10 cellular contexts compared by ENCODE assay signal in the genomic region with DNA sequence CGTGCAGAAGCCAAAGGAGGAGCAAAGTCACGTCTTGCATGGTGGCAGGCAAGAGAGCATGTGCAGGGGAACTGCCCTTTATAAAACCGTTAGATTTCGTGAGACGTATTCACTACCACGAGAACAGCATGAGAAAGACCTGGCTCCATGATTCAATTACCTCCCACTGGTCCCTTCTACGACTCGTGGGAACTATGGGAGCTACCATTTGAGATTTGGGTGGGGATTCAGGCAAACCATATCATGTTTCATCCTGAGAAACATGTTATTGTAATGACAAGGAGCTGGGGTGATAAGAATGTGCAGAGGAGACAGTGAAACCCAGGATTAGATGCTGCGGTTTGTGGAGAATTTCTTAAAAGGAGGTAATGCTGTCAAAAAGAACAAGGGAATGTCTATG. TPM values are rescaled to one million over a fixed set of nuclear protein-coding genes. Genes with fewer than 3 reads are reported as not detected.
"Had no signal": no experiment of that assay in that cellular context is flagged by ENCODE, and none has a peak within 500 bp of the region (broad histone marks: within the 10 kb centered on the region; RNA-seq: fewer than 3 reads in every experiment).

No MANE protein-coding gene starts in this region.

- ATAC-seq: HCT116, HepG2 had no signal

- H3K9ac ChIP-seq: GM23248 had no signal

- DNase-seq: GOT3, H7, HFFc6, KG1 had no signal

- H3K27ac ChIP-seq: GM23248, HL-60 had no signal

- H2AFZ ChIP-seq: GM23248 had no signal

- H3K4me3 ChIP-seq: GM23248, HAP-1 had no signal

- FAIRE-seq: HepG2 had no signal

- H3K36me3 ChIP-seq: HAP-1 had no signal

RNA-seq across cellular contexts. Expression of gene ENKUR, which starts 34.4 kb away (rescaled TPM):
- total RNA-seq: GM23248, H4, H7 had no signal
